ENCODE assay signal across 7 cellular contexts in the genomic region with DNA sequence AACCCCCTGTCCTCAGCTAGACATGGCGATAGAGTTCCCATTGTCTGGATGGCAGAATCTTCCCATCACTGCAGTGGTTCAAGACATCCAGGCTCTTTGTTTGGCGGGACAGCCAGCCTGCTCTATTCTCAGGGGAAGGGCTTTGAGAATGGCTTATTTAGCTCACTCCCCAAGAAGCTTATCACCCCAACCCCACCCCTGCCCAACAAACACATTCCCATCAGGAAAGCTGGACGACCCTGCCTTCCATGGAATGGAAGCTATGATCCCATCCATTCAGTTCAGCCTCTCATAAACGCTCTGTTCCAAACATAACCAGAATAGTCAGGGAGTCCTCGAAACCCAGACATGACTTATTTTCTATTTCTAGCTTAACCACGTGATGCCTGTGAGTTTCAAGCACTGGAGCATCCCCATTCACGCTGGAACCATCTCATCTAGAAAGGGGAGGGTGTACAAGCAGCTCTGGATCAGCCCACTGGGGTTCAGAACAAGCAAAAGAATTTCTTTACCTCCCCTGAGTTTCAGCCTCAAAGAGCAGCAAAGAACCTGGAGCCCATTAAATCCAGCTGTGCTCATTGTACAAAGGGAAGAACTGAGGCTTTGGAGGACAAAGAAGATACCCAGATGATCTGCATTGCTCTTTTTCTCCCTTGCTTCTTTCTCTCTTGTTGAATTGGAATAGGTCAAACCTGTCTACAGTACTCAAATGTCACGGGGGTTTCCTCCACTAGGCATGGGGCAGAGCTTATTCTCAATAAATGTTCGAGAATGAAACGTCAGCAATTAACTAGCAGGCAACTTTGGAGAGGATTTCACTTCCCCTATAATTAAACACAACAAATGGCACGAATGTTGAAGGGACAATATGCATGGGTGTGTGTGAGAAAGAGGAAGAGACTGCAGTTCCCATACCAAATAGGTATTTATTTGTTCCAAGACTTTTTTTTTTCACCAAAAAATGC.
DNase-seq lines count a peak whose midpoint lies in the region; ATAC-seq, FAIRE-seq and TF ChIP-seq lines count a peak whose summit lies in the region.

No MANE protein-coding gene starts in this region.

- DNase-seq in GM19239 (ENCODE audit: insufficient read length, low spot score) (peak; percentile 21), fibroblast of mammary gland (ENCODE audit: low read depth) (peak; percentile 59), hepatocyte (ENCODE audit: low spot score) (no peak), DMS 273 treated with DMSO at 0.1 percent for 48 hours (lab: John Stamatoyannopoulos, UW) (no peak)
- DNase-seq in stimulated activated effector memory CD8-positive, alpha-beta T cell treated with anti-CD3 and anti-CD28 coated beads, Interleukin-12 subunit alpha, Interleukin-12 subunit beta, amount 100 ng/mL, for 72 hours (ENCODE audit: low spot score in 2 of 2) = no peak

- 79% methylated on average over 10 of the region's 11 CpGs for WGBS in HUES64
- 65% methylated on average over 10 of the region's 11 CpGs for WGBS in hepatocyte (ENCODE audit: low lambda C conversion rate, missing lambda C conversion rate)

- H3K4me2 ChIP-seq in hepatocyte = no peak overlapping the region

- peak; percentile 89 for FAIRE-seq in GM19239 (lab: Jason Lieb, UNC)

- no peaks in the 10 kb centered on the region for H3K36me3 ChIP-seq in HUES64 (ENCODE audit: insufficient read depth, low read length)
- H3K36me3 ChIP-seq in hepatocyte (replicated peaks; ENCODE audit: insufficient read depth, low read depth) = no peaks in the 10 kb centered on the region

- no peak overlapping the region for H3K9ac ChIP-seq in HUES64 (ENCODE audit: low read depth, low read length)

- TF ChIP-seq CTCF in fibroblast of mammary gland (conservative IDR thresholded peaks at IDR 0.05; ENCODE audit: control insufficient read depth, insufficient read depth, low read depth, low read length) (no peak), hepatocyte (IDR thresholded peaks at IDR 0.05; ENCODE audit: poor library complexity) (no peak)

- no peak overlapping the region for H3K4me3 Mint-ChIP-seq in stimulated activated effector memory CD8-positive, alpha-beta T cell treated with anti-CD3 and anti-CD28 coated beads, Interleukin-12 subunit alpha, Interleukin-12 subunit beta, amount 100 ng/mL, for 72 hours

- H3K4me1 Mint-ChIP-seq in stimulated activated effector memory CD8-positive, alpha-beta T cell treated with anti-CD3 and anti-CD28 coated beads, Interleukin-12 subunit alpha, Interleukin-12 subunit beta, amount 100 ng/mL, for 72 hours = peaks cover 63% of the 10 kb centered on the region

- H3K79me2 ChIP-seq in hepatocyte = peaks cover 11% of the 10 kb centered on the region

- no peaks in the 10 kb centered on the region for H3K36me3 Mint-ChIP-seq in stimulated activated effector memory CD8-positive, alpha-beta T cell treated with anti-CD3 and anti-CD28 coated beads, Interleukin-12 subunit alpha, Interleukin-12 subunit beta, amount 100 ng/mL, for 72 hours

- H3K9me3 ChIP-seq in HUES64 (ENCODE audit: insufficient read depth, low read depth, low read length) (no peaks in the 10 kb centered on the region), hepatocyte (ENCODE audit: low read depth) (no peaks in the 10 kb centered on the region)

- H3K9me2 ChIP-seq in hepatocyte (replicated peaks; ENCODE audit: insufficient read depth) = no peaks in the 10 kb centered on the region

- H3K9me3 Mint-ChIP-seq in stimulated activated effector memory CD8-positive, alpha-beta T cell treated with anti-CD3 and anti-CD28 coated beads, Interleukin-12 subunit alpha, Interleukin-12 subunit beta, amount 100 ng/mL, for 72 hours = no peaks in the 10 kb centered on the region

- no peaks in the 10 kb centered on the region for H4K20me1 ChIP-seq in hepatocyte (ENCODE audit: insufficient read depth, poor library complexity, severe bottlenecking)

- H3K27me3 ChIP-seq in HUES64 (ENCODE audit: insufficient read depth, low read length) (no peaks in the 10 kb centered on the region), hepatocyte (no peaks in the 10 kb centered on the region)

- ATAC-seq in stimulated activated effector memory CD8-positive, alpha-beta T cell treated with anti-CD3 and anti-CD28 coated beads, Interleukin-12 subunit alpha, Interleukin-12 subunit beta, amount 100 ng/mL, for 72 hours = no peak
- no peak for ATAC-seq in GM18519 (IDR thresholded peaks at IDR 0.05; ENCODE audit: low FRiP score, unreplicated experiment)

- H3K4me3 ChIP-seq in HUES64 (ENCODE audit: low read length) = no peak overlapping the region
- no peak overlapping the region for H3K4me3 ChIP-seq in fibroblast of mammary gland (ENCODE audit: control insufficient read depth, low read depth, low read length)
- no peak overlapping the region for H3K4me3 ChIP-seq in hepatocyte

- peaks cover 32% of the 10 kb centered on the region for H3K4me1 ChIP-seq in HUES64 (ENCODE audit: insufficient read depth, low read length)
- peaks cover 39% of the 10 kb centered on the region for H3K4me1 ChIP-seq in hepatocyte (ENCODE audit: insufficient read depth)

- H3K27ac ChIP-seq in HUES64 (ENCODE audit: low read depth, low read length) (peak overlapping the region; percentile 1; the same call in 1 of the 2 replicates), hepatocyte (no peak overlapping the region)

- peak overlapping the region; percentile 23 for H3K27ac Mint-ChIP-seq in stimulated activated effector memory CD8-positive, alpha-beta T cell treated with anti-CD3 and anti-CD28 coated beads, Interleukin-12 subunit alpha, Interleukin-12 subunit beta, amount 100 ng/mL, for 72 hours

- no peak overlapping the region for H2AFZ ChIP-seq in hepatocyte

Comparison
In these comparisons a context has a peak if more than half of its experiments do, and no peak if none do; other contexts are left out.
1. DNase-seq: peak in GM19239 (single experiment) and fibroblast of mammary gland (single experiment); none in stimulated activated effector memory CD8-positive, alpha-beta T cell treated with anti-CD3 and anti-CD28 coated beads, Interleukin-12 subunit alpha, Interleukin-12 subunit beta, amount 100 ng/mL, for 72 hours (0 of 2), hepatocyte (single experiment) and DMS 273 treated with DMSO at 0.1 percent for 48 hours (single experiment).